ENCODE assay signal across 20 cellular contexts in the genomic region with DNA sequence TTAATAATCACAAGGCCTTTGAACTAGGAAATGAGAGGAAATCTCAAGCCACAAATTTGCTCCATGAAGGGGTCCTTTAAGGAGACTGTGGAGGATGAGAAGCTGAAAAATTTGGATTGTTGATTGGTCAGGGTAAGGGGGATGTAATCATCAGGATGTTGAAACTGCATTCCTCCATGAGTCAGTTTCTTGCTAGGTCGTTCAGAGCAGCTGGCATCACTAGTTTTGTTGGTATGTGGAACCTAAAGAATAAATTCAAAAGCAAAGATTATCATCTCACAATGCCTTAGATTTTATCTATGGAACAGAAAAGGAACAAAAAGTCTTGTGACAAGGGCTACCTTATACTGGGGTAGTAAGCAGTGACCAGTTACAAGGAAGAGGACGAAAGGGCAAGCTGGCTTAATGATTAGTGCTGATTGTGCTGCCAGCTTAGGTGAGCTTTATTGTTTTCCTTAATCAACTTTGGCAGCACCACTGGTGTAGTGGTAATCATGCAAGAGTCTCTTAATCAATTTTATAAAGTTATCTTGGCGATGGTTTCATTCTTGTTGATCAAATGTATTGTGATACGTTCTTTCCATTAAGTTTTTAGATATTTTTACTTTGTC. TPM values are rescaled to one million over a fixed set of nuclear protein-coding genes. Genes with fewer than 3 reads are reported as not detected.
DNase-seq lines count a peak whose midpoint lies in the region; ATAC-seq, FAIRE-seq and TF ChIP-seq lines count a peak whose summit lies in the region.
"Had no signal": no experiment of that assay in that cellular context is flagged by ENCODE, and none has a peak within 500 bp of the region (broad histone marks: within the 10 kb centered on the region; RNA-seq: fewer than 3 reads in every experiment).

No MANE protein-coding gene starts in this region.

- TF ChIP-seq CTCF in MCF 10A (IDR thresholded peaks at IDR 0.05; ENCODE audit: unreplicated experiment) (no peak), breast epithelium (IDR thresholded peaks at IDR 0.05) (no peak), VCaP (conservative IDR thresholded peaks at IDR 0.05) (no peak), fibroblast of pulmonary artery (IDR thresholded peaks at IDR 0.05; ENCODE audit: low read length, missing control alignments) (no peak), smooth muscle cell (IDR thresholded peaks at IDR 0.05; ENCODE audit: borderline replicate concordance, insufficient read depth, poor library complexity, severe bottlenecking) (no peak)

- H3K27ac ChIP-seq in breast epithelium, result no peak overlapping the region
- peak overlapping the region; percentile 39 for H3K27ac ChIP-seq in VCaP
- no peak overlapping the region for H3K27ac ChIP-seq in smooth muscle cell (ENCODE audit: low read depth)
- H3K27ac ChIP-seq: neutrophil had no signal

- peaks cover 9% of the 10 kb centered on the region for H3K27me3 Mint-ChIP-seq in MCF 10A (ENCODE audit: insufficient read depth, unreplicated experiment)
- H3K27me3 Mint-ChIP-seq: activated naive CD4-positive, alpha-beta T cell treated with anti-CD3 and anti-CD28 coated beads, Interleukin-2, amount 10 ng/mL, durations not matched to agents 7 days and 5 days; type B pancreatic cell had no signal

- CTCF ChIA-PET in MCF 10A (lab: Yijun Ruan, JAX), result interaction anchor here (1.1 to 2.2 kb wide), 2 partner anchors 9 to 54 kb away, joined by 3 to 12 read pairs; no protein-coding TSS in a partner anchor

- TF ChIP-seq POLR2A in breast epithelium (IDR thresholded peaks at IDR 0.05), result no peak

- BruUV-seq in MCF 10A (replicated peaks; lab: Mats Ljungman, UMichigan), result no TSS peak

- DNase-seq in MCF 10A (ENCODE audit: unreplicated experiment) (peak; percentile 57), breast epithelium (ENCODE audit: low spot score in 2 of 2) (no peak), fibroblast of pulmonary artery (ENCODE audit: low read depth) (peak; percentile 12), urothelium cell line (ENCODE audit: low spot score) (peak; percentile 14), hepatic stellate cell (ENCODE audit: low spot score) (no peak), smooth muscle cell (lab: John Stamatoyannopoulos, UW; ENCODE audit: unreplicated experiment) (no peak)
- DNase-seq: 8988T; activated naive CD4-positive, alpha-beta T cell treated with anti-CD3 and anti-CD28 coated beads, Interleukin-2, amount 10 ng/mL, durations not matched to agents 7 days and 5 days; effector CD4-positive, alpha-beta T cell; HFFc6; NCI-H345 had no signal

- H3K4me1 Mint-ChIP-seq in MCF 10A (ENCODE audit: insufficient read depth, unreplicated experiment), result no peaks in the 10 kb centered on the region
- H3K4me1 Mint-ChIP-seq: activated naive CD4-positive, alpha-beta T cell treated with anti-CD3 and anti-CD28 coated beads, Interleukin-2, amount 10 ng/mL, durations not matched to agents 7 days and 5 days; stimulated activated effector memory CD8-positive, alpha-beta T cell treated with anti-CD3 and anti-CD28 coated beads, Interleukin-12 subunit alpha, Interleukin-12 subunit beta, amount 100 ng/mL, for 72 hours had no signal

- no peaks in the 10 kb centered on the region for H3K27me3 ChIP-seq in breast epithelium
- peaks cover 2% of the 10 kb centered on the region for H3K27me3 ChIP-seq in smooth muscle cell (ENCODE audit: low read depth)
- H3K27me3 ChIP-seq: neutrophil had no signal

- H3F3A ChIP-seq in smooth muscle cell (ENCODE audit: low read depth), result no peaks in the 10 kb centered on the region

- H3K4me2 ChIP-seq in smooth muscle cell, result no peak overlapping the region

- H3K36me3 ChIP-seq in breast epithelium (no peaks in the 10 kb centered on the region), smooth muscle cell (ENCODE audit: low read depth) (no peaks in the 10 kb centered on the region)
- H3K36me3 ChIP-seq: neutrophil had no signal

- no peak overlapping the region for H3K9ac ChIP-seq in smooth muscle cell (ENCODE audit: low read depth)

- POLR2A ChIA-PET in MCF 10A (lab: Yijun Ruan, JAX), result no interaction called here

- H3K4me3 Mint-ChIP-seq in MCF 10A (ENCODE audit: unreplicated experiment), result no peak overlapping the region
- H3K4me3 Mint-ChIP-seq: activated naive CD4-positive, alpha-beta T cell treated with anti-CD3 and anti-CD28 coated beads, Interleukin-2, amount 10 ng/mL, durations not matched to agents 7 days and 5 days; HFFc6; stimulated activated effector memory CD8-positive, alpha-beta T cell treated with anti-CD3 and anti-CD28 coated beads, Interleukin-12 subunit alpha, Interleukin-12 subunit beta, amount 100 ng/mL, for 72 hours; type B pancreatic cell had no signal

- no peak for FAIRE-seq in urothelium cell line (lab: Jason Lieb, UNC)
- FAIRE-seq: GM12892 had no signal

- H3K4me1 ChIP-seq in breast epithelium (no peaks in the 10 kb centered on the region), smooth muscle cell (ENCODE audit: low read depth) (no peaks in the 10 kb centered on the region)

- H4K20me1 ChIP-seq in smooth muscle cell (ENCODE audit: low read depth), result no peaks in the 10 kb centered on the region

- no peaks in the 10 kb centered on the region for H3K79me2 ChIP-seq in smooth muscle cell (ENCODE audit: low read depth)

- 67% methylated on average over 4 of the region's 4 CpGs for WGBS in smooth muscle cell (ENCODE audit: low lambda C conversion rate)

- H3K9me3 ChIP-seq in breast epithelium (peaks cover 0 to 4% of the 10 kb centered on the region in 2 donors), smooth muscle cell (replicated peaks; ENCODE audit: low read depth) (no peaks in the 10 kb centered on the region)
- H3K9me3 ChIP-seq: neutrophil had no signal

- no peak overlapping the region for H3K27ac Mint-ChIP-seq in MCF 10A (ENCODE audit: low read depth, unreplicated experiment)
- H3K27ac Mint-ChIP-seq: activated naive CD4-positive, alpha-beta T cell treated with anti-CD3 and anti-CD28 coated beads, Interleukin-2, amount 10 ng/mL, durations not matched to agents 7 days and 5 days; HFFc6; stimulated activated effector memory CD8-positive, alpha-beta T cell treated with anti-CD3 and anti-CD28 coated beads, Interleukin-12 subunit alpha, Interleukin-12 subunit beta, amount 100 ng/mL, for 72 hours; type B pancreatic cell had no signal

- peaks cover 6% of the 10 kb centered on the region for H3K36me3 Mint-ChIP-seq in MCF 10A (ENCODE audit: insufficient read depth, unreplicated experiment)
- H3K36me3 Mint-ChIP-seq: activated naive CD4-positive, alpha-beta T cell treated with anti-CD3 and anti-CD28 coated beads, Interleukin-2, amount 10 ng/mL, durations not matched to agents 7 days and 5 days; stimulated activated effector memory CD8-positive, alpha-beta T cell treated with anti-CD3 and anti-CD28 coated beads, Interleukin-12 subunit alpha, Interleukin-12 subunit beta, amount 100 ng/mL, for 72 hours; type B pancreatic cell had no signal

- H2AFZ ChIP-seq in smooth muscle cell (ENCODE audit: low read depth), result no peak overlapping the region

- no peaks in the 10 kb centered on the region for H3K9me3 Mint-ChIP-seq in MCF 10A (ENCODE audit: unreplicated experiment)
- H3K9me3 Mint-ChIP-seq: activated naive CD4-positive, alpha-beta T cell treated with anti-CD3 and anti-CD28 coated beads, Interleukin-2, amount 10 ng/mL, durations not matched to agents 7 days and 5 days; type B pancreatic cell had no signal

- ATAC-seq in HG02678 (IDR thresholded peaks at IDR 0.05; ENCODE audit: unreplicated experiment), result no peak
- ATAC-seq: stimulated activated effector memory CD8-positive, alpha-beta T cell treated with anti-CD3 and anti-CD28 coated beads, Interleukin-12 subunit alpha, Interleukin-12 subunit beta, amount 100 ng/mL, for 72 hours had no signal

- H3K4me3 ChIP-seq in breast epithelium (no peak overlapping the region), fibroblast of pulmonary artery (replicated peaks; ENCODE audit: low read depth, low read length) (no peak overlapping the region), smooth muscle cell (no peak overlapping the region)

- intact Hi-C loops in MCF 10A (cut with micrococcal nuclease), result no loop called here
- intact Hi-C loops in breast epithelium (cut with DNase I; ENCODE audit: low total_unique reads), result no loop called here

RNA-seq across cellular contexts. Expression of a gene that starts 36.6 kb away (rescaled TPM):
- total RNA-seq in MCF 10A (2022) (not detected in 2 replicates), breast epithelium (under 1 TPM in 1 of 3 donors, not detected in 2; 0.33 TPM), smooth muscle cell (not detected in 2 replicates)
- not detected in 2 replicates for polyA plus RNA-seq in smooth muscle cell
- total RNA-seq: cardiac septum, HFFc6, mesenteric fat pad, skeletal muscle tissue had no signal

RNA-seq across cellular contexts. Expression of a gene that starts 40.1 kb away (rescaled TPM):
- total RNA-seq in MCF 10A (2022) (not detected in 2 replicates), breast epithelium (not detected), smooth muscle cell (not detected in 2 replicates)
- polyA plus RNA-seq in smooth muscle cell, result not detected in 2 replicates
- total RNA-seq: cardiac septum, HFFc6, mesenteric fat pad had no signal

Comparison
In these comparisons a context has a peak if more than half of its experiments do, and no peak if none do; other contexts are left out.
1. DNase-seq: peak in MCF 10A (single experiment), fibroblast of pulmonary artery (single experiment) and urothelium cell line (single experiment); none in breast epithelium (0 of 2), hepatic stellate cell (single experiment) and smooth muscle cell (single experiment).